ENCODE assay signal across 8 cellular contexts in the genomic region with DNA sequence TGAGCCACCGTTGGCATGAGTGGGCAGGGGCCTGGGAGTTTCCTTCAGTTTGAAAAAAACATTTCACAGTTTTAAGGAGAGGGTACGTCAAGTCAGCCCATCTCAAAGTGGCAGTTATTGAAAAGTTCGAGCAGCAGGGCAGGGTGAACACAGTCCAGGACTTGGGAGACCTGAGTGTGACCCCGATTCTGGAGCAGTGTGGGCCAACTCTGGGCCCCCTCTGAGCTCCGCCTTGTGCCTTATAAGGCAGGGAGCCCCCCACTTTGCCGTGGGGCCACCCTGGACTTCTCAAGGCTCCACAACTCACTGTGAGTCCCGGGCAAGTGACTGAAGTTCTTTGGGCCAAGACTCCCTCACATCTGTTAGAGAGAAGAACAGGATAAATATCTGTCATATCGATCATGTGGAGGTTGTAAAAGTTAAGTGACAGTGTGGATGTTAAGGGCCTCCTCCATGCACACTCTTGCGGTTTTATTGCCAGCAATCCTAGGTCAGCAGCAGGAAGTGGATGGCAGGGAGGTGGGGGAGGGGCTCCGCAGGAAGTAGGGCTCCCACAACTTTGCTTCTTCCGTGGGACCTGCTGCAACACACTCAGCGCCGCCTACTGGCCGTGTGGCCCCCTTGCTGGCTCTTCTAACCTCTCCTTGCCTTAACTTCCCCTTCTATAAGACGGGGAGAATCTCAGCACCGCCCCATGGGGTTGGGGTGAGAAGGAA. TPM values are rescaled to one million over a fixed set of nuclear protein-coding genes. Genes with fewer than 3 reads are reported as not detected.
DNase-seq lines count a peak whose midpoint lies in the region; ATAC-seq and TF ChIP-seq lines count a peak whose summit lies in the region.

No MANE protein-coding gene starts in this region.

- H3K23ac ChIP-seq in mesendoderm (ENCODE audit: low read length): no peak overlapping the region

- H3K4me1 ChIP-seq in mesendoderm (ENCODE audit: control insufficient read depth, low read depth, low read length): peaks cover 4% of the 10 kb centered on the region

- no peaks in the 10 kb centered on the region for H3K79me2 ChIP-seq in mesendoderm (ENCODE audit: control insufficient read depth, insufficient read depth, low read length)

- H3K79me1 ChIP-seq in mesendoderm (ENCODE audit: low read length): no peaks in the 10 kb centered on the region

- no peak overlapping the region for H3K18ac ChIP-seq in mesendoderm (ENCODE audit: low read length)

- no peak overlapping the region for H4K8ac ChIP-seq in mesendoderm (ENCODE audit: low read depth, low read length)

- H3K36me3 ChIP-seq in WERI-Rb-1: no peaks in the 10 kb centered on the region; the same call in 1 of the 2 replicates
- no peaks in the 10 kb centered on the region for H3K36me3 ChIP-seq in mesendoderm (ENCODE audit: control insufficient read depth, insufficient read depth, low read length)

- H3K56ac ChIP-seq in mesendoderm (ENCODE audit: low read length): peak overlapping the region; percentile 82

- H3K4me3 ChIP-seq in WERI-Rb-1 (ENCODE audit: low read depth, low read length): no peak overlapping the region
- H3K4me3 ChIP-seq in mesendoderm (ENCODE audit: low read length): no peak overlapping the region

- peak; percentile 96 for TF ChIP-seq CTCF in WERI-Rb-1 (IDR thresholded peaks at IDR 0.05; ENCODE audit: low read depth, low read length)

- H2AK5ac ChIP-seq in mesendoderm (ENCODE audit: low read length): no peak overlapping the region

- peak overlapping the region; percentile 74 for H2BK5ac ChIP-seq in mesendoderm (ENCODE audit: low read length)

- ATAC-seq in HG03469 (IDR thresholded peaks at IDR 0.05; ENCODE audit: unreplicated experiment) (no peak), HG02970 (IDR thresholded peaks at IDR 0.05; ENCODE audit: low FRiP score, unreplicated experiment) (no peak)

- no peaks in the 10 kb centered on the region for H3K9me3 ChIP-seq in WERI-Rb-1 (ENCODE audit: severe bottlenecking)

- H3K27ac ChIP-seq in WERI-Rb-1: no peak overlapping the region
- peak overlapping the region; percentile 16 for H3K27ac ChIP-seq in mesendoderm (ENCODE audit: low read depth, low read length)

- H2BK120ac ChIP-seq in mesendoderm (ENCODE audit: low read depth, low read length): no peak overlapping the region

- no CpG with 5 or more reads among the region's 16 CpGs for WGBS in mesendoderm (ENCODE audit: extremely low coverage, insufficient coverage, low lambda C conversion rate)

- H3K9ac ChIP-seq in mesendoderm (ENCODE audit: low read length): peak overlapping the region; percentile 25

- H3K27me3 ChIP-seq in WERI-Rb-1 (ENCODE audit: insufficient read depth, low read depth, severe bottlenecking) (no peaks in the 10 kb centered on the region), mesendoderm (ENCODE audit: insufficient read depth, low read length, poor library complexity) (no peaks in the 10 kb centered on the region)

- peak overlapping the region; percentile 88 for H3K4ac ChIP-seq in mesendoderm (ENCODE audit: low read depth, low read length)

- peak; percentile 9 for DNase-seq in DMS153 treated with DMSO at 0.1 percent for 48 hours (lab: John Stamatoyannopoulos, UW; ENCODE audit: unreplicated experiment)
- DNase-seq in LoVo (ENCODE audit: low spot score): peak; percentile 4
- DNase-seq in WERI-Rb-1: peak; percentile 88
- peak; percentile 61 for DNase-seq in central memory CD4-positive, alpha-beta T cell
- DNase-seq in mesendoderm: peak; percentile 90
- peak; percentile 31 to 51 for DNase-seq in stimulated activated CD8-positive, alpha-beta memory T cell treated with anti-CD3 and anti-CD28 coated beads, Interleukin-7, amount 100 ng/mL, for 4 hours (ENCODE audit: low read depth in 2 of 2)

- peak overlapping the region; percentile 72 for H4K5ac ChIP-seq in mesendoderm (ENCODE audit: low read length)

- no peak overlapping the region for H2BK15ac ChIP-seq in mesendoderm (replicated peaks; ENCODE audit: low read depth)

- no peak overlapping the region for H3K4me2 ChIP-seq in mesendoderm (ENCODE audit: low read length)

RNA-seq across cellular contexts. Expression of gene HRH2, which starts 38.4 kb away (rescaled TPM):
- 1.8 TPM for polyA plus RNA-seq in mesendoderm (2013, experiment 1 of 2)
- 1.9 TPM for polyA plus RNA-seq in mesendoderm (2013, experiment 2 of 2)

Comparison
In these comparisons a context has a peak if more than half of its experiments do, and no peak if none do; other contexts are left out.
1. DNase-seq: peak in every context shown above with its lines; median percentile 90 in mesendoderm; 88 in WERI-Rb-1; 61 in central memory CD4-positive, alpha-beta T cell; 41 in stimulated activated CD8-positive, alpha-beta memory T cell treated with anti-CD3 and anti-CD28 coated beads, Interleukin-7, amount 100 ng/mL, for 4 hours; 9 in DMS153 treated with DMSO at 0.1 percent for 48 hours; 4 in LoVo.